Comparison of ENCODE assay signal across 8 cellular contexts in the genomic region with DNA sequence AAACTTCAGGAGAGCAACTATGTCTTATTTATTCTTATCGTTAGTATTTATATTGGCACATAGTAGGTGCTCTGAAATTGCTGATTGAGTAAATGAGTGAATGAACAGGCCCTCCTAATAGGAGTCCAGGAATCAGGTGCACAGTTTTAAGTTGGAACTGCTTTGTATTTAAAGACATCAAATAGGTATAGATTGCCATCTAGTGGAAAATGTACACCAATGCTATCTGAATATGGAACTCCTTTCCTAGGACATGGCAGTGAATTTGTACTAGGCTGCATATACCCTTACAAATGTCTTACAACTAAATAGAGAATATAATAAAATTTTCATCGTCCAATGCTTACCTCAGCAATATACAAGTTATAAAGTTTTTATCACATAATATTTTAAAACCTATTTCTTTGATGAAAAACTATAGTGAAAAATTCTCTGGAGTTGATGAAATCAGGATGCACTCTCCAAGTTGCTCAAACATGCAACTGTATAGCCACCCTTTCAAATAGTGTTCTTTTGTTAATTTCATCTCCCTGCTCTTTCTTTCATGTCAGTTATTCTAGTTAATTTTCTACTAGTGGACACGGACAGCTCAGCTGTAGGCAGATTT.
DNase-seq lines count a peak whose midpoint lies in the region; ATAC-seq and TF ChIP-seq lines count a peak whose summit lies in the region.

No MANE protein-coding gene starts in this region.

- ATAC-seq in GM19023 (IDR thresholded peaks at IDR 0.05; ENCODE audit: unreplicated experiment): peak; percentile 64
- peak; percentile 86 for ATAC-seq in HG03280 (IDR thresholded peaks at IDR 0.05; ENCODE audit: unreplicated experiment)
- ATAC-seq in gastrocnemius medialis: no peak

- no peaks in the 10 kb centered on the region for H4K20me1 ChIP-seq in osteoblast (ENCODE audit: insufficient read depth, low read length)

- TF ChIP-seq CTCF in osteoblast (IDR thresholded peaks at IDR 0.05; ENCODE audit: extremely low read depth, low read depth, low read length): peak; percentile 54
- TF ChIP-seq CTCF in gastrocnemius medialis (IDR thresholded peaks at IDR 0.05 in 4 of 5, conservative IDR thresholded peaks at IDR 0.05 in 1 of 5): peak in 1 of 5 experiments; percentile 35

- H2AFZ ChIP-seq in osteoblast (ENCODE audit: low read length): no peak overlapping the region

- DNase-seq in AG20443 (ENCODE audit: low spot score): peak; percentile 29
- DNase-seq in NCI-H460 (ENCODE audit: extremely low read depth, low read depth): peak; percentile 32
- peak; percentile 38 to 46 for DNase-seq in dermis microvascular lymphatic vessel endothelial cell (ENCODE audit: low read depth in 2 of 2)
- peak; percentile 72 for DNase-seq in osteoblast (ENCODE audit: insufficient read length, low spot score, missing footprints)
- no peak for DNase-seq in gastrocnemius medialis
- DNase-seq in central memory CD4-positive, alpha-beta T cell: no peak

- in situ Hi-C loops in gastrocnemius medialis (cut with MboI; ENCODE audit: low sequenced_read_pairs in 4 of 4): loop anchor here in 3 of 4 donors (25.0 kb wide), 1 partner anchor 1484 kb away; no protein-coding TSS in a partner anchor

- H3K4me2 ChIP-seq in osteoblast (ENCODE audit: insufficient read depth, low read length): no peak overlapping the region

- H3K27ac ChIP-seq in osteoblast (ENCODE audit: low read depth, low read length) (no peak overlapping the region), gastrocnemius medialis (no peak overlapping the region)

- H3K4me3 ChIP-seq in osteoblast (ENCODE audit: insufficient read depth, low read length) (no peak overlapping the region), gastrocnemius medialis (no peak overlapping the region)

- no peaks in the 10 kb centered on the region for H3K27me3 ChIP-seq in osteoblast (ENCODE audit: insufficient read depth, low read length)
- H3K27me3 ChIP-seq in gastrocnemius medialis: no peaks in the 10 kb centered on the region

- H3K4me1 ChIP-seq in osteoblast (ENCODE audit: insufficient read depth, low read length) (no peaks in the 10 kb centered on the region), gastrocnemius medialis (no peaks in the 10 kb centered on the region)

- H3K9me3 ChIP-seq in osteoblast (ENCODE audit: low read depth, low read length): no peaks in the 10 kb centered on the region
- H3K9me3 ChIP-seq in gastrocnemius medialis: no peaks in the 10 kb centered on the region

- H3K36me3 ChIP-seq in osteoblast (ENCODE audit: insufficient read depth, low read length) (no peaks in the 10 kb centered on the region), gastrocnemius medialis (no peaks in the 10 kb centered on the region)

- no peak for TF ChIP-seq POLR2A in gastrocnemius medialis (IDR thresholded peaks at IDR 0.05)

- intact Hi-C loops in gastrocnemius medialis (cut with DNase I; ENCODE audit: low total_unique reads): no loop called here

- H3K79me2 ChIP-seq in osteoblast (ENCODE audit: insufficient read depth, low read length): no peaks in the 10 kb centered on the region

Comparison
In these comparisons a context has a peak if more than half of its experiments do, and no peak if none do; other contexts are left out.
1. DNase-seq: peak in AG20443 (single experiment), NCI-H460 (single experiment), dermis microvascular lymphatic vessel endothelial cell (2 of 2) and osteoblast (single experiment); none in gastrocnemius medialis (0 of 2) and central memory CD4-positive, alpha-beta T cell (single experiment).
2. ATAC-seq: peak in GM19023 (single experiment) and HG03280 (single experiment); none in gastrocnemius medialis (0 of 2).